In genomic region chr3:140931016-140931454, GRCh38 we compare ENCODE assay signal across 20 cellular contexts. TPM values are rescaled to one million over a fixed set of nuclear protein-coding genes. Genes with fewer than 3 reads are reported as not detected.
A peak's percentile ranks its signal among the peaks of the same experiment; 100 is the strongest.
DNase-seq lines count a peak whose midpoint lies in the region; ATAC-seq, FAIRE-seq and TF ChIP-seq lines count a peak whose summit lies in the region.
"Had no signal": no experiment of that assay in that cellular context is flagged by ENCODE, and none has a peak within 500 bp of the region (broad histone marks: within the 10 kb centered on the region; RNA-seq: fewer than 3 reads in every experiment).

No MANE protein-coding gene starts in this region.

- CTCF ChIA-PET in CD4-positive, alpha-beta T cell (lab: Charles Lee): no interaction called here

- POLR2A ChIA-PET in CD4-positive, alpha-beta T cell (lab: Charles Lee): no interaction called here

- no peak overlapping the region for H3K27ac Mint-ChIP-seq in astrocyte (ENCODE audit: unreplicated experiment)
- H3K27ac Mint-ChIP-seq in progenitor cell of endocrine pancreas: no peak overlapping the region
- no peak overlapping the region for H3K27ac Mint-ChIP-seq in CD4-positive, alpha-beta T cell
- H3K27ac Mint-ChIP-seq: activated CD8-positive, alpha-beta memory T cell treated with anti-CD3 and anti-CD28 coated beads, Interleukin-2, amount 10 ng/mL, durations not matched to agents 7 days and 5 days had no signal

- H3K27ac ChIP-seq in astrocyte (ENCODE audit: low read depth, low read length): no peak overlapping the region
- H3K27ac ChIP-seq in CD4-positive, alpha-beta T cell (ENCODE audit: low read depth, low read length): no peak overlapping the region
- H3K27ac ChIP-seq: C4-2B, heart right ventricle, left lung, psoas muscle, upper lobe of right lung had no signal

- H3K4me2 ChIP-seq in astrocyte (ENCODE audit: low read length): no peak overlapping the region

- no peak for FAIRE-seq in astrocyte (lab: Jason Lieb, UNC)

- no peaks in the 10 kb centered on the region for H3K36me3 ChIP-seq in H7 (replicated peaks; ENCODE audit: control insufficient read depth, insufficient read depth, low read length)
- H3K36me3 ChIP-seq in astrocyte (ENCODE audit: insufficient read depth, low read length): no peaks in the 10 kb centered on the region
- H3K36me3 ChIP-seq: heart right ventricle, left lung, upper lobe of right lung had no signal

- H3K4me1 ChIP-seq in astrocyte (ENCODE audit: insufficient read depth, low read length): no peaks in the 10 kb centered on the region
- H3K4me1 ChIP-seq: left lung, psoas muscle, upper lobe of right lung had no signal

- no peaks in the 10 kb centered on the region; the same call in 1 of the 2 replicates for H3K27me3 ChIP-seq in H7 (ENCODE audit: control insufficient read depth, insufficient read depth, low read length)
- H3K27me3 ChIP-seq in astrocyte (ENCODE audit: insufficient read depth, low read length): peaks cover 16% of the 10 kb centered on the region
- H3K27me3 ChIP-seq in CD4-positive, alpha-beta T cell (ENCODE audit: control insufficient read depth, insufficient read depth, low read length): peaks cover 29% of the 10 kb centered on the region

- intact Hi-C loops in CD4-positive, alpha-beta T cell (cut with DNase I, micrococcal nuclease): no loop called here

- no peaks in the 10 kb centered on the region for H3K79me2 ChIP-seq in astrocyte (ENCODE audit: insufficient read depth, low read length)

- no peak for TF ChIP-seq CTCF in astrocyte (IDR thresholded peaks at IDR 0.05; ENCODE audit: insufficient read depth, low read depth, low read length)
- TF ChIP-seq CTCF in progenitor cell of endocrine pancreas (IDR thresholded peaks at IDR 0.05; ENCODE audit: unreplicated experiment): no peak
- no peak for TF ChIP-seq CTCF in CD4-positive, alpha-beta T cell (IDR thresholded peaks at IDR 0.05)

- DNase-seq in H7 (peak; percentile 58), astrocyte (ENCODE audit: low read depth) (no peak), progenitor cell of endocrine pancreas (ENCODE audit: low spot score, unreplicated experiment) (no peak), NCI-H2029 (lab: John Stamatoyannopoulos, UW) (no peak)
- DNase-seq in CD4-positive, alpha-beta T cell: no peak
- DNase-seq in stimulated activated naive CD4-positive, alpha-beta T cell (lab: John Stamatoyannopoulos, UW): no peak
- DNase-seq: activated CD8-positive, alpha-beta memory T cell treated with anti-CD3 and anti-CD28 coated beads, Interleukin-2, amount 10 ng/mL, durations not matched to agents 7 days and 5 days; activated gamma-delta T cell; dermis blood vessel endothelial cell; DMS153; heart right ventricle; left lung; NCI-H146; psoas muscle; stimulated activated naive CD4-positive, alpha-beta T cell treated with Interleukin-2 at 50 U/mL for 16 hours; upper lobe of right lung had no signal

- H3K9me3 Mint-ChIP-seq in astrocyte (ENCODE audit: unreplicated experiment) (peaks cover 5% of the 10 kb centered on the region), progenitor cell of endocrine pancreas (ENCODE audit: low read depth) (peaks cover 15% of the 10 kb centered on the region)
- H3K9me3 Mint-ChIP-seq in CD4-positive, alpha-beta T cell: peaks cover 6% of the 10 kb centered on the region

- H3K9ac ChIP-seq in astrocyte (ENCODE audit: low read length): no peak overlapping the region

- no peak overlapping the region for H2AFZ ChIP-seq in astrocyte (ENCODE audit: low read depth, low read length)

- H3K4me3 ChIP-seq in H7 (ENCODE audit: insufficient read depth, low read depth, low read length) (peak overlapping the region; percentile 29), astrocyte (ENCODE audit: insufficient read depth, low read depth, low read length) (no peak overlapping the region), iPS-11a (ENCODE audit: low read depth, low read length) (peak overlapping the region; percentile 64)
- H3K4me3 ChIP-seq: heart right ventricle, left lung, psoas muscle, upper lobe of right lung had no signal

- no peaks in the 10 kb centered on the region for H3K9me3 ChIP-seq in astrocyte (ENCODE audit: insufficient read depth, low read depth, low read length)
- no peaks in the 10 kb centered on the region for H3K9me3 ChIP-seq in CD4-positive, alpha-beta T cell (ENCODE audit: control insufficient read depth, low read length)
- H3K9me3 ChIP-seq: psoas muscle, upper lobe of right lung had no signal

- H4K20me1 ChIP-seq in astrocyte (ENCODE audit: insufficient read depth, low read length): no peaks in the 10 kb centered on the region

- ATAC-seq in GM21619 (IDR thresholded peaks at IDR 0.05; ENCODE audit: unreplicated experiment): no peak
- ATAC-seq in CD4-positive, alpha-beta T cell (ENCODE audit: poor library complexity): no peak
- ATAC-seq: activated CD8-positive, alpha-beta memory T cell treated with anti-CD3 and anti-CD28 coated beads, Interleukin-2, amount 10 ng/mL, durations not matched to agents 7 days and 5 days; heart right ventricle; psoas muscle; Right ventricle myocardium inferior had no signal

- peak overlapping the region; percentile 72 for H3K4me3 Mint-ChIP-seq in astrocyte (ENCODE audit: unreplicated experiment)
- peak overlapping the region; percentile 47 for H3K4me3 Mint-ChIP-seq in progenitor cell of endocrine pancreas (ENCODE audit: low read depth)
- no peak overlapping the region for H3K4me3 Mint-ChIP-seq in CD4-positive, alpha-beta T cell
- H3K4me3 Mint-ChIP-seq: activated CD8-positive, alpha-beta memory T cell treated with anti-CD3 and anti-CD28 coated beads, Interleukin-2, amount 10 ng/mL, durations not matched to agents 7 days and 5 days had no signal

- no peaks in the 10 kb centered on the region for H3K36me3 Mint-ChIP-seq in astrocyte (ENCODE audit: low read depth, unreplicated experiment)
- peaks cover 4% of the 10 kb centered on the region for H3K36me3 Mint-ChIP-seq in progenitor cell of endocrine pancreas (ENCODE audit: insufficient read depth)
- no peaks in the 10 kb centered on the region for H3K36me3 Mint-ChIP-seq in CD4-positive, alpha-beta T cell (ENCODE audit: low read depth)
- H3K36me3 Mint-ChIP-seq: activated CD8-positive, alpha-beta memory T cell treated with anti-CD3 and anti-CD28 coated beads, Interleukin-2, amount 10 ng/mL, durations not matched to agents 7 days and 5 days had no signal

- H3K4me1 Mint-ChIP-seq in astrocyte (ENCODE audit: low read depth, unreplicated experiment) (no peaks in the 10 kb centered on the region), progenitor cell of endocrine pancreas (ENCODE audit: low read depth) (peaks cover 37% of the 10 kb centered on the region)
- H3K4me1 Mint-ChIP-seq in CD4-positive, alpha-beta T cell (ENCODE audit: low read depth): no peaks in the 10 kb centered on the region

- peaks cover 2% of the 10 kb centered on the region for H3K27me3 Mint-ChIP-seq in astrocyte (ENCODE audit: low read depth, unreplicated experiment)
- H3K27me3 Mint-ChIP-seq in progenitor cell of endocrine pancreas: no peaks in the 10 kb centered on the region
- peaks cover 56% of the 10 kb centered on the region for H3K27me3 Mint-ChIP-seq in CD4-positive, alpha-beta T cell

RNA-seq across cellular contexts. Expression of gene SLC25A36, which starts 10.6 kb away (rescaled TPM):
- 49.1 and 76.4 TPM in 2 replicates for total RNA-seq in H7 (2014; rRNA removed; shearing (Covaris generic))
- total RNA-seq in astrocyte (79.3 and 81.0 TPM in 2 replicates), progenitor cell of endocrine pancreas (130 and 136 TPM in 2 replicates)
- 100 to 1,000 TPM; 166 to 171 TPM for total RNA-seq in CD4-positive, alpha-beta T cell
